In genomic region chr11:116534270-116534975, GRCh38 we compare ENCODE assay signal across 21 cellular contexts.
A peak's percentile ranks its signal among the peaks of the same experiment; 100 is the strongest.
DNase-seq lines count a peak whose midpoint lies in the region; ATAC-seq and TF ChIP-seq lines count a peak whose summit lies in the region.
"Had no signal": no experiment of that assay in that cellular context is flagged by ENCODE, and none has a peak within 500 bp of the region (broad histone marks: within the 10 kb centered on the region; RNA-seq: fewer than 3 reads in every experiment).

No MANE protein-coding gene starts in this region.

- H3K79me2 ChIP-seq in GM23248 (ENCODE audit: insufficient read depth), result no peaks in the 10 kb centered on the region

- no peak overlapping the region for H4K91ac ChIP-seq in neuronal stem cell (ENCODE audit: low read depth, low read length, poor library complexity)

- in situ Hi-C loops in GM23248 (cut with MboI), result no loop called here

- H2BK15ac ChIP-seq in neuronal stem cell (ENCODE audit: low read length), result no peak overlapping the region

- no peak overlapping the region for H3K4ac ChIP-seq in neuronal stem cell (ENCODE audit: low read length)

- 100% methylated on average over 1 of the region's 14 CpGs; no CpG with 5 or more reads in 1 of the 2 donors for WGBS in neuronal stem cell (ENCODE audit: extremely low coverage in 2 of 2, insufficient read length in 2 of 2, insufficient replicate concordance in 1 of 2), 2 donors
- 42 to 43% methylated on average over 14 of the region's 14 CpGs for WGBS in GM23248 (ENCODE audit: low coverage in 1 of 2, low lambda C conversion rate in 2 of 2, missing lambda C conversion rate in 2 of 2), 2 experiments

- ATAC-seq in upper lobe of right lung, result no peak
- ATAC-seq: K562, PC-3 had no signal

- H3K14ac ChIP-seq in neuronal stem cell (ENCODE audit: low read length), result no peak overlapping the region

- no peaks in the 10 kb centered on the region for H3K36me3 ChIP-seq in neuronal stem cell (replicated peaks in 1 of 2; ENCODE audit: control insufficient read depth in 2 of 2, insufficient read depth in 2 of 2, low read length in 2 of 2)
- no peaks in the 10 kb centered on the region for H3K36me3 ChIP-seq in upper lobe of right lung
- no peaks in the 10 kb centered on the region for H3K36me3 ChIP-seq in GM23248 (ENCODE audit: low read depth)

- TF ChIP-seq CTCF in coronary artery (IDR thresholded peaks at IDR 0.05) (no peak), upper lobe of right lung (IDR thresholded peaks at IDR 0.05) (no peak)

- H2BK120ac ChIP-seq in neuronal stem cell (ENCODE audit: low read depth, low read length), result no peak overlapping the region

- H3K27me3 ChIP-seq in neuronal stem cell (ENCODE audit: control insufficient read depth in 3 of 3, insufficient read depth in 3 of 3, low read depth in 1 of 3, low read length in 3 of 3) (peaks cover 0 to 24% (median 0%) of the 10 kb centered on the region in 3 experiments), upper lobe of right lung (peaks cover 12% of the 10 kb centered on the region), GM23248 (replicated peaks; ENCODE audit: insufficient read depth) (peaks cover 29% of the 10 kb centered on the region)

- no peaks in the 10 kb centered on the region for H3F3A ChIP-seq in GM23248 (ENCODE audit: insufficient read depth)

- H4K8ac ChIP-seq in neuronal stem cell (ENCODE audit: low read depth, low read length), result no peak overlapping the region

- no peaks in the 10 kb centered on the region for H3K79me1 ChIP-seq in neuronal stem cell (ENCODE audit: low read depth, low read length)

- H2BK5ac ChIP-seq in neuronal stem cell (ENCODE audit: low read length), result no peak overlapping the region

- no peak overlapping the region for H3K9ac ChIP-seq in neuronal stem cell (ENCODE audit: low read depth, low read length, poor library complexity)
- H3K9ac ChIP-seq in GM23248, result no peak overlapping the region
- H3K9ac ChIP-seq: SK-N-SH had no signal

- H2AFZ ChIP-seq in neuronal stem cell (ENCODE audit: low read length) (no peak overlapping the region), GM23248 (no peak overlapping the region)

- H2AK5ac ChIP-seq in neuronal stem cell (ENCODE audit: low read depth, low read length), result no peak overlapping the region

- DNase-seq in NCI-H1417 (lab: John Stamatoyannopoulos, UW) (peak in 2 of 3 experiments; percentile 14 to 22), NCI-H1417 treated with DMSO at 0.1 percent for 48 hours (lab: John Stamatoyannopoulos, UW) (no peak), coronary artery (ENCODE audit: low spot score) (peak; percentile 22), neuronal stem cell (ENCODE audit: low spot score) (no peak), upper lobe of right lung (peak; percentile 23), GM23248 (no peak), AML-193 (lab: John Stamatoyannopoulos, UW) (no peak)
- DNase-seq: ACHN; CD4-positive, CD25-positive, alpha-beta regulatory T cell; H7; Kasumi-1; NCI-H146; NCI-H1930; NCI-H345; NCI-H510A treated with DMSO at 0.1 percent for 48 hours; NCI-H82; NK-92 treated with Interleukin-12 subunit alpha and Interleukin-12 subunit beta, amount 100 ng/mL, for 24 hours; PC-3; SK-N-SH had no signal

- no peaks in the 10 kb centered on the region for H3K9me2 ChIP-seq in GM23248 (ENCODE audit: insufficient read depth)
- H3K9me2 ChIP-seq: SK-N-SH had no signal

- no peak overlapping the region for H3K27ac ChIP-seq in coronary artery
- no peak overlapping the region for H3K27ac ChIP-seq in neuronal stem cell (replicated peaks; ENCODE audit: low read length)
- no peak overlapping the region for H3K27ac ChIP-seq in upper lobe of right lung
- no peak overlapping the region for H3K27ac ChIP-seq in GM23248
- H3K27ac ChIP-seq: 22Rv1 had no signal

- intact Hi-C loops in upper lobe of right lung (cut with DNase I), result no loop called here

- H3K4me1 ChIP-seq in neuronal stem cell (ENCODE audit: control insufficient read depth in 2 of 2, insufficient read depth in 1 of 2, low read depth in 1 of 2, low read length in 2 of 2) (peaks cover 5 to 14% of the 10 kb centered on the region in 2 donors), upper lobe of right lung (no peaks in the 10 kb centered on the region), GM23248 (ENCODE audit: insufficient read depth) (no peaks in the 10 kb centered on the region)

- no peak overlapping the region for H2BK12ac ChIP-seq in neuronal stem cell (ENCODE audit: low read length)

- H3K18ac ChIP-seq in neuronal stem cell (ENCODE audit: low read length), result peak overlapping the region; percentile 15

- H3K23ac ChIP-seq in neuronal stem cell (ENCODE audit: low read depth, low read length, poor library complexity), result no peak overlapping the region

- H3K9me3 ChIP-seq in neuronal stem cell (replicated peaks in 1 of 2; ENCODE audit: control insufficient read depth in 2 of 2, insufficient read depth in 1 of 2, low read depth in 1 of 2, low read length in 2 of 2), result no peaks in the 10 kb centered on the region
- H3K9me3 ChIP-seq in upper lobe of right lung, result no peaks in the 10 kb centered on the region
- no peaks in the 10 kb centered on the region for H3K9me3 ChIP-seq in GM23248 (ENCODE audit: low read depth)
- H3K9me3 ChIP-seq: SK-N-SH had no signal

- H3K4me3 ChIP-seq in coronary artery, result no peak overlapping the region
- no peak overlapping the region for H3K4me3 ChIP-seq in neuronal stem cell (ENCODE audit: low read length in 2 of 2)
- no peak overlapping the region for H3K4me3 ChIP-seq in upper lobe of right lung
- no peak overlapping the region for H3K4me3 ChIP-seq in GM23248
- H3K4me3 ChIP-seq: K562 had no signal

- H3K4me2 ChIP-seq in neuronal stem cell (ENCODE audit: insufficient read depth, low read length, poor library complexity, severe bottlenecking) (no peak overlapping the region), GM23248 (ENCODE audit: unreplicated experiment) (no peak overlapping the region)
- H3K4me2 ChIP-seq: SK-N-SH had no signal

- no peaks in the 10 kb centered on the region for H4K20me1 ChIP-seq in GM23248 (ENCODE audit: insufficient read depth)

Comparison
In these comparisons a context has a peak if more than half of its experiments do, and no peak if none do; other contexts are left out.
1. DNase-seq: peak in NCI-H1417 (2 of 3), coronary artery (single experiment) and upper lobe of right lung (single experiment); none in NCI-H1417 treated with DMSO at 0.1 percent for 48 hours (single experiment), neuronal stem cell (single experiment), GM23248 (single experiment) and AML-193 (0 of 2).